Comparison of ENCODE assay signal across 1 cellular context in the genomic region with DNA sequence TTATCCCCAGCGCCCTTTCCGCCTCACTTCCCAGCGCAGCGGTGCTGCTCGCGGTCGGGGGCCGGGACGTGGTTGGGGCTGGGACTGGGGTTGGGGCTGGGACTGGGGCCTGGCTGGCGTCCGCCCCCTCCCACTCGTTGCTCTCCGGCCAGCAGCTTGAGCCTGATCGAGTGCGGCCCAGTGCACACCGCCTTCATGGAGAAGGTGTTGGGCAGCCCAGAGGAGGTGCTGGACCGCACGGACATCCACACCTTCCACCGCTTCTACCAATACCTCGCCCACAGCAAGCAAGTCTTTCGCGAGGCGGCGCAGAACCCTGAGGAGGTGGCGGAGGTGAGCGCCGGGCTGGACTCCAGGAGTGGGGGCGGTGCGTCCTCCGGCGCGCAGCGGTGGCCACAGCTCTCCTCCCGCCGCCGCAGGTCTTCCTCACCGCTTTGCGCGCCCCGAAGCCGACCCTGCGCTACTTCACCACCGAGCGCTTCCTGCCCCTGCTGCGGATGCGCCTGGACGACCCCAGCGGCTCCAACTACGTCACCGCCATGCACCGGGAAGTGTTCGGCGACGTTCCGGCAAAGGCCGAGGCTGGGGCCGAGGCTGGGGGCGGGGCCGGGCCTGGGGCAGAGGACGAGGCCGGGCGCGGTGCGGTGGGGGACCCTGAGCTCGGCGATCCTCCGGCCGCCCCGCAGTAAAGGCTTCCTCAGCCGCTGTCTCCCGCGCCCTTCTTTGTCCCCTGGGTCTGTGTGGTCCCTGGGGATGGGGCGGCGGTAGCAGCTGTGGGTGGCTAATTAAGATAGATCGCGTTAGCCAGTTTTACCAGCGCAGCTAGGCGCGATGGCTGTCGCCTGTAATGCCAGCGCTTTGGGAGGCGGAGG.
TF ChIP-seq lines count a peak whose summit lies in the region.

No MANE protein-coding gene starts in this region.

TF ChIP-seq in GM12878, 131 proteins besides CTCF, POLR2A, EP300 and RAD21 (continued from another document):
- TF ChIP-seq ATF3 (IDR thresholded peaks at IDR 0.05; ENCODE audit: borderline replicate concordance, extremely low read depth, low read depth, low read length) (no peak), MYC (IDR thresholded peaks at IDR 0.05; ENCODE audit: insufficient read depth, insufficient read length, insufficient replicate concordance, low read length, severe bottlenecking) (peak; percentile 29), MTA3 (IDR thresholded peaks at IDR 0.05; ENCODE audit: borderline replicate concordance, low read length) (no peak; the same call in 1 of the 2 replicates), CHD1 (IDR thresholded peaks at IDR 0.05; ENCODE audit: low read depth, low read length) (no peak), RELA (IDR thresholded peaks at IDR 0.05; ENCODE audit: borderline replicate concordance, partially characterized antibody) (peak; percentile 39), STAT1 (conservative IDR thresholded peaks at IDR 0.05) (no peak), NR2C1 (IDR thresholded peaks at IDR 0.05) (peak; percentile 91), RELB (IDR thresholded peaks at IDR 0.05; ENCODE audit: low read depth) (peak; percentile 22; the same call in 1 of the 2 replicates), CBFB (IDR thresholded peaks at IDR 0.05; ENCODE audit: low read depth) (no peak), NR2C2 (IDR thresholded peaks at IDR 0.05; ENCODE audit: borderline replicate concordance, control insufficient read depth, insufficient read length, low read depth) (no peak), RB1 (IDR thresholded peaks at IDR 0.05; ENCODE audit: borderline replicate concordance) (peak; percentile 47; the same call in 1 of the 2 replicates), TBL1XR1 (IDR thresholded peaks at IDR 0.05; ENCODE audit: low read depth, low read length) (no peak), ZBTB4 (CRISPR knock-in tag; IDR thresholded peaks at IDR 0.05) (no peak), SREBF2 (IDR thresholded peaks at IDR 0.05; ENCODE audit: low read length) (no peak), MYB (IDR thresholded peaks at IDR 0.05; ENCODE audit: borderline replicate concordance, low read depth, low read length) (no peak), RCOR1 (conservative IDR thresholded peaks at IDR 0.05; ENCODE audit: low read depth, low read length) (no peak), ZBTB33 (IDR thresholded peaks at IDR 0.05) (no peak)
- TF ChIP-seq, protein P1, sequence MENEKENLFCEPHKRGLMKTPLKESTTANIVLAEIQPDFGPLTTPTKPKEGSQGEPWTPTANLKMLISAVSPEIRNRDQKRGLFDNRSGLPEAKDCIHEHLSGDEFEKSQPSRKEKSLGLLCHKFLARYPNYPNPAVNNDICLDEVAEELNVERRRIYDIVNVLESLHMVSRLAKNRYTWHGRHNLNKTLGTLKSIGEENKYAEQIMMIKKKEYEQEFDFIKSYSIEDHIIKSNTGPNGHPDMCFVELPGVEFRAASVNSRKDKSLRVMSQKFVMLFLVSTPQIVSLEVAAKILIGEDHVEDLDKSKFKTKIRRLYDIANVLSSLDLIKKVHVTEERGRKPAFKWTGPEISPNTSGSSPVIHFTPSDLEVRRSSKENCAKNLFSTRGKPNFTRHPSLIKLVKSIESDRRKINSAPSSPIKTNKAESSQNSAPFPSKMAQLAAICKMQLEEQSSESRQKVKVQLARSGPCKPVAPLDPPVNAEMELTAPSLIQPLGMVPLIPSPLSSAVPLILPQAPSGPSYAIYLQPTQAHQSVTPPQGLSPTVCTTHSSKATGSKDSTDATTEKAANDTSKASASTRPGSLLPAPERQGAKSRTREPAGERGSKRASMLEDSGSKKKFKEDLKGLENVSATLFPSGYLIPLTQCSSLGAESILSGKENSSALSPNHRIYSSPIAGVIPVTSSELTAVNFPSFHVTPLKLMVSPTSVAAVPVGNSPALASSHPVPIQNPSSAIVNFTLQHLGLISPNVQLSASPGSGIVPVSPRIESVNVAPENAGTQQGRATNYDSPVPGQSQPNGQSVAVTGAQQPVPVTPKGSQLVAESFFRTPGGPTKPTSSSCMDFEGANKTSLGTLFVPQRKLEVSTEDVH (IDR thresholded peaks at IDR 0.05; ENCODE audit: low read depth, partially characterized antibody) = no peak
- TF ChIP-seq, protein P2, sequence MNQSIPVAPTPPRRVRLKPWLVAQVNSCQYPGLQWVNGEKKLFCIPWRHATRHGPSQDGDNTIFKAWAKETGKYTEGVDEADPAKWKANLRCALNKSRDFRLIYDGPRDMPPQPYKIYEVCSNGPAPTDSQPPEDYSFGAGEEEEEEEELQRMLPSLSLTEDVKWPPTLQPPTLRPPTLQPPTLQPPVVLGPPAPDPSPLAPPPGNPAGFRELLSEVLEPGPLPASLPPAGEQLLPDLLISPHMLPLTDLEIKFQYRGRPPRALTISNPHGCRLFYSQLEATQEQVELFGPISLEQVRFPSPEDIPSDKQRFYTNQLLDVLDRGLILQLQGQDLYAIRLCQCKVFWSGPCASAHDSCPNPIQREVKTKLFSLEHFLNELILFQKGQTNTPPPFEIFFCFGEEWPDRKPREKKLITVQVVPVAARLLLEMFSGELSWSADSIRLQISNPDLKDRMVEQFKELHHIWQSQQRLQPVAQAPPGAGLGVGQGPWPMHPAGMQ (IDR thresholded peaks at IDR 0.05; ENCODE audit: borderline replicate concordance) = no peak; the same call in 1 of the 2 replicates
